In the genomic region with DNA sequence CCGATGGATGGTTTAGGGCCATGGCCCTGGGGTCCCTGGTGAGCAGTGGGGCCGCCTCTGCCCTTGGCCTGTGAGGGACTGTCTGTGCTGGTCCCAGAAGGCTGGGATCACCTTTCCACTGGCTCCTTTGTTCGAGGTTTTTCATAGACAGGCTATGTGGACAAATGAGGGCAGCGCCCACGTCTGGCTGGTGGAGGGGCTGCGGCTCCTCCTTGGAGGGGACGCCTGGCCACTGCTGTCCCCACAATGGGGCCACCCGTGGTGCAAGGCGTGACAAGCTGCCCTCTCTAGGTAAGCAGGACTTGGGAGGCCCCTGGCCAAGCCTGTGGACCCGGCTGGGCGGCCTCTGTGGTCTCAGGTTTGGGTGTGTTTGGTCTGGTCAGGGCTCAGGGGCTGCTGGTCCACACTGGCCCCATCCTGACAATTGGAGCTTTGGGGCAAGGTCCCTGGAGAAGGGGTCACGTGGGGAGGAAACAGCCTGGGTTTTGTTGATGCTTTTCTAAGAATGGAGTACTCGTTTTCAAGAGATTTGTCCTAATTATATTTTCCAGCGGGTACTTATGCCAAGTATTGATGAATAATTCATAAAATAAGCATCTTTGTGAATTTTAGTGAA, we compare ENCODE assay signal across 10 cellular contexts. TPM values are rescaled to one million over a fixed set of nuclear protein-coding genes. Genes with fewer than 3 reads are reported as not detected.
DNase-seq lines count a peak whose midpoint lies in the region; ATAC-seq, FAIRE-seq and TF ChIP-seq lines count a peak whose summit lies in the region.
"Had no signal": no experiment of that assay in that cellular context is flagged by ENCODE, and none has a peak within 500 bp of the region (broad histone marks: within the 10 kb centered on the region; RNA-seq: fewer than 3 reads in every experiment).

No MANE protein-coding gene starts in this region.

- TF ChIP-seq RAD21 in K562 (CRISPR knock-in tag; conservative IDR thresholded peaks at IDR 0.05 in 1 of 2, IDR thresholded peaks at IDR 0.05 in 1 of 2): no peak

- H3K4me1 Mint-ChIP-seq in naive thymus-derived CD4-positive, alpha-beta T cell: peaks cover 4 to 36% (median 22%) of the 10 kb centered on the region in 7 donors

- H4K20me1 ChIP-seq in K562 (replicated peaks; ENCODE audit: control insufficient read depth, insufficient read depth, low read length): peaks cover 12% of the 10 kb centered on the region; the same call in 1 of the 2 replicates

- intact Hi-C loops in K562 (cut with micrococcal nuclease) (loop anchor here (10.0 kb wide), 1 partner anchor 48 kb away; no protein-coding TSS in a partner anchor), kidney (cut with DNase I) (no loop called here)
- intact Hi-C loops in naive thymus-derived CD4-positive, alpha-beta T cell (cut with micrococcal nuclease): no loop called here

- POLR2A ChIA-PET in K562 (lab: Yijun Ruan, JAX): interaction anchor here (0.6 kb wide), 1 partner anchor 34 kb away, joined by 3 read pairs; no protein-coding TSS in a partner anchor
- POLR2A ChIA-PET in naive thymus-derived CD4-positive, alpha-beta T cell (lab: Charles Lee): no interaction called here

- H3K9me3 ChIP-seq in K562 (replicated peaks; ENCODE audit: control insufficient read depth, insufficient read depth, low read depth, low read length) (no peaks in the 10 kb centered on the region), kidney (ENCODE audit: control insufficient read depth in 1 of 2, low read length in 2 of 2) (no peaks in the 10 kb centered on the region)
- H3K9me3 ChIP-seq in naive thymus-derived CD4-positive, alpha-beta T cell (ENCODE audit: control insufficient read depth in 2 of 3, low read length in 3 of 3): no peaks in the 10 kb centered on the region
- H3K9me3 ChIP-seq: thoracic aorta had no signal

- WGBS in K562 (ENCODE audit: insufficient coverage, low coverage, missing lambda C conversion rate): 0% methylated on average over 10 of the region's 14 CpGs

- peak overlapping the region in 6 of 10 donors; percentile 19 to 67 (median 40) for H3K4me3 Mint-ChIP-seq in naive thymus-derived CD4-positive, alpha-beta T cell

- H3K4me3 ChIP-seq in K562 (no peak overlapping the region), kidney (ENCODE audit: low read length in 2 of 2) (no peak overlapping the region)
- H3K4me3 ChIP-seq in naive thymus-derived CD4-positive, alpha-beta T cell (ENCODE audit: low read length): no peak overlapping the region

- H3K27me3 ChIP-seq in K562 (ENCODE audit: control insufficient read depth in 2 of 2, insufficient read depth in 2 of 2, low read length in 2 of 2): peaks cover 11 to 74% of the 10 kb centered on the region in 2 experiments
- H3K27me3 ChIP-seq in naive thymus-derived CD4-positive, alpha-beta T cell (ENCODE audit: control insufficient read depth in 2 of 2, insufficient read depth in 2 of 2, low read length in 2 of 2): no peaks in the 10 kb centered on the region

- no peak for TF ChIP-seq POLR2A in K562 (conservative IDR thresholded peaks at IDR 0.05)

- peaks cover 0 to 5% (median 0%) of the 10 kb centered on the region in 11 donors for H3K9me3 Mint-ChIP-seq in naive thymus-derived CD4-positive, alpha-beta T cell

- H3K9me1 ChIP-seq in K562 (ENCODE audit: control insufficient read depth, insufficient read depth, low read length): no peaks in the 10 kb centered on the region

- CTCF ChIA-PET in K562 (lab: Yijun Ruan, JAX; ENCODE audit: low intra/inter-chr PET ratio): interaction anchor here (0.6 kb wide), 1 partner anchor 416 kb away, joined by 3 read pairs; no protein-coding TSS in a partner anchor
- CTCF ChIA-PET in naive thymus-derived CD4-positive, alpha-beta T cell (lab: Charles Lee): no interaction called here

- no peaks in the 10 kb centered on the region for H3K36me3 ChIP-seq in K562 (ENCODE audit: control insufficient read depth, insufficient read depth, low read length)
- H3K36me3 ChIP-seq in naive thymus-derived CD4-positive, alpha-beta T cell (ENCODE audit: control insufficient read depth in 2 of 3, insufficient read depth in 3 of 3, low read length in 3 of 3): no peaks in the 10 kb centered on the region
- H3K36me3 ChIP-seq in kidney (ENCODE audit: control insufficient read depth in 1 of 2, insufficient read depth in 2 of 2, low read length in 2 of 2): peaks cover 0 to 5% of the 10 kb centered on the region in 2 donors
- H3K36me3 ChIP-seq: thoracic aorta had no signal

- peaks cover 0 to 13% (median 0%) of the 10 kb centered on the region in 5 donors for H3K27me3 Mint-ChIP-seq in naive thymus-derived CD4-positive, alpha-beta T cell

- no peaks in the 10 kb centered on the region for H3K79me2 ChIP-seq in K562 (ENCODE audit: control insufficient read depth, insufficient read depth, low read length)

- H3K9ac ChIP-seq in K562 (ENCODE audit: insufficient read depth in 1 of 2, low read depth in 2 of 2, low read length in 2 of 2) (no peak overlapping the region), kidney (ENCODE audit: low read length in 2 of 2) (peak overlapping the region in 1 of 2 donors; percentile 55)

- peaks cover 0 to 11% (median 0%) of the 10 kb centered on the region in 5 donors for H3K36me3 Mint-ChIP-seq in naive thymus-derived CD4-positive, alpha-beta T cell

- H3K27ac Mint-ChIP-seq in naive thymus-derived CD4-positive, alpha-beta T cell: no peak overlapping the region

- peak; percentile 63 for DNase-seq in DMS153 treated with DMSO at 0.1 percent for 48 hours (lab: John Stamatoyannopoulos, UW; ENCODE audit: unreplicated experiment)
- DNase-seq in NCI-H146 (lab: John Stamatoyannopoulos, UW): peak; percentile 97
- DNase-seq in K562 (ENCODE audit: extremely low read depth in 1 of 4, low spot score in 3 of 4): peak in 3 of 4 experiments; percentile 26 to 35 (median 30)
- no peak for DNase-seq in naive thymus-derived CD4-positive, alpha-beta T cell
- no peak for DNase-seq in kidney
- no peak for DNase-seq in NOMO-1 treated with DMSO at 0.1 percent for 48 hours (lab: John Stamatoyannopoulos, UW; ENCODE audit: unreplicated experiment)
- no peak for DNase-seq in UCSD-AML1 (lab: John Stamatoyannopoulos, UW; ENCODE audit: unreplicated experiment)
- DNase-seq: effector memory CD4-positive, alpha-beta T cell had no signal

- no TSS peak for BruUV-seq in K562 (replicated peaks; lab: Mats Ljungman, UMichigan)

- in situ Hi-C loops in K562 (cut with MboI): no loop called here

- no peak overlapping the region for H3K4me2 ChIP-seq in K562 (ENCODE audit: insufficient read depth, low read length)

- H3K4me1 ChIP-seq in K562 (replicated peaks in 1 of 2; ENCODE audit: control insufficient read depth in 2 of 2, insufficient read depth in 2 of 2, low read length in 2 of 2) (peaks cover 0 to 3% of the 10 kb centered on the region in 2 experiments; a peak in 2 of 5 replicates), kidney (ENCODE audit: control insufficient read depth in 1 of 2, insufficient read depth in 1 of 2, low read depth in 1 of 2, low read length in 2 of 2) (peaks cover 7 to 8% of the 10 kb centered on the region in 2 donors)
- peaks cover 0 to 7% of the 10 kb centered on the region in 2 donors for H3K4me1 ChIP-seq in naive thymus-derived CD4-positive, alpha-beta T cell (ENCODE audit: control insufficient read depth in 2 of 2, insufficient read depth in 2 of 2, low read length in 2 of 2)

- H2AFZ ChIP-seq in K562 (ENCODE audit: low read depth, low read length): no peak overlapping the region

- ATAC-seq in K562 (peak; percentile 86), HG02938 (IDR thresholded peaks at IDR 0.05; ENCODE audit: unreplicated experiment) (no peak)
- no peak for ATAC-seq in naive thymus-derived CD4-positive, alpha-beta T cell

- FAIRE-seq in K562 (lab: Jason Lieb, UNC): no peak
- FAIRE-seq in kidney (lab: Jason Lieb, UNC): no peak

- TF ChIP-seq CTCF in K562 (IDR thresholded peaks at IDR 0.05 in 2 of 3, conservative IDR thresholded peaks at IDR 0.05 in 1 of 3; ENCODE audit: insufficient read depth in 2 of 3, low read depth in 1 of 3, low read length in 3 of 3) (peak; percentile 29 to 41 (median 38); a peak in 5 of 6 replicates), kidney (IDR thresholded peaks at IDR 0.05; ENCODE audit: borderline replicate concordance, extremely low read depth, insufficient read depth) (no peak)

- no peak for TF ChIP-seq EP300 in K562 (IDR thresholded peaks at IDR 0.05; ENCODE audit: low read length)

- H3K27ac ChIP-seq in K562 (ENCODE audit: extremely low read depth, low read depth, low read length) (no peak overlapping the region), kidney (ENCODE audit: low read depth in 2 of 2, low read length in 2 of 2) (no peak overlapping the region)
- H3K27ac ChIP-seq in naive thymus-derived CD4-positive, alpha-beta T cell (ENCODE audit: low read depth, low read length): no peak overlapping the region
- H3K27ac ChIP-seq: thoracic aorta had no signal

TF ChIP-seq in K562, 482 proteins besides CTCF, POLR2A, EP300 and RAD21:
- TF ChIP-seq GATAD2A (IDR thresholded peaks at IDR 0.05): no peak
- TF ChIP-seq COPS2 (conservative IDR thresholded peaks at IDR 0.05): no peak
- TF ChIP-seq MTA1 (IDR thresholded peaks at IDR 0.05; ENCODE audit: borderline replicate concordance): no peak
- TF ChIP-seq NFATC3 (IDR thresholded peaks at IDR 0.05): no peak
TF ChIP-seq in K562: peak in this region for 0.

RNA-seq across cellular contexts. Expression of a gene that starts 33.3 kb away (rescaled TPM):
- 0.16 and 0.97 TPM in 2 replicates for total RNA-seq in K562 (2011; cell fraction: chromatin; rRNA removed; ENCODE audit: low replicate concordance)
- 0.33 TPM in 1 of 2 replicates, not detected in the other for total RNA-seq in K562 (2011; cell fraction: nucleolus; rRNA removed)
- 0.15 and 0.38 TPM in 2 replicates for total RNA-seq in K562 (2011; cell fraction: nucleoplasm; rRNA removed)
- total RNA-seq in K562 (2014; rRNA removed) (0.05 TPM in 1 of 2 replicates, not detected in the other), K562 (2014; rRNA removed; fragmentation: Illumina TruSeq; extraction: Trizol) (not detected in 2 replicates), K562 (2015; rRNA removed; fragmentation: Illumina TruSeq; extraction: Trizol) (0.11 and 0.25 TPM in 2 replicates), K562 (2021) (0.18 and 0.56 TPM in 2 replicates), kidney (61.9 TPM)
- polyA plus RNA-seq in K562 (2011; rRNA removed) (0.18 TPM in 1 of 2 replicates, not detected in the other), K562 (2014; fragmentation: Illumina TruSeq; extraction: Trizol) (not detected in 2 replicates), K562 (2014; fragmentation: Nextera tagmentation; extraction: Ambion mirVana) (not detected), K562 (2014; rRNA removed) (not detected in 2 replicates), kidney (ENCODE audit: insufficient read depth, low read depth, low replicate concordance) (12.1 TPM)
- 0.22 TPM in 1 of 2 replicates, not detected in the other for polyA plus RNA-seq in K562 (2011; cell fraction: cytosol; rRNA removed)
- 0.13 and 0.29 TPM in 2 replicates for polyA plus RNA-seq in K562 (2011; cell fraction: nucleus; rRNA removed)
- polyA plus RNA-seq in K562 (2012): 0.10 and 0.22 TPM in 2 replicates
- not detected in 2 replicates for polyA minus RNA-seq in K562 (2011; rRNA and poly(A)+ RNA removed)
- 2.6 TPM in 1 of 2 replicates, not detected in the other for polyA minus RNA-seq in K562 (2011; cell fraction: cytosol; rRNA and poly(A)+ RNA removed)
- 0.27 TPM in 1 of 2 replicates, not detected in the other for polyA minus RNA-seq in K562 (2011; cell fraction: nucleus; rRNA and poly(A)+ RNA removed)
- total RNA-seq in naive thymus-derived CD4-positive, alpha-beta T cell: 10 to 100 TPM in 4 of 5 experiments, under 1 TPM in 1; 0.51 to 32.6 (median 21.9) TPM
- polyA plus RNA-seq in naive thymus-derived CD4-positive, alpha-beta T cell: 1 to 10 TPM; 1.9 to 4.7 TPM

Comparison
In these comparisons a context has a peak if more than half of its experiments do, and no peak if none do; other contexts are left out.
1. DNase-seq: peak in DMS153 treated with DMSO at 0.1 percent for 48 hours (single experiment), NCI-H146 (single experiment) and K562 (3 of 4); none in naive thymus-derived CD4-positive, alpha-beta T cell (0 of 9), kidney (single experiment), NOMO-1 treated with DMSO at 0.1 percent for 48 hours (single experiment) and UCSD-AML1 (single experiment).